In genomic region chr6:3744211-3744900, GRCh38 we compare ENCODE assay signal across 13 cellular contexts. TPM values are rescaled to one million over a fixed set of nuclear protein-coding genes. Genes with fewer than 3 reads are reported as not detected.
A peak's percentile ranks its signal among the peaks of the same experiment; 100 is the strongest.
DNase-seq lines count a peak whose midpoint lies in the region; ATAC-seq and TF ChIP-seq lines count a peak whose summit lies in the region.
"Had no signal": no experiment of that assay in that cellular context is flagged by ENCODE, and none has a peak within 500 bp of the region (broad histone marks: within the 10 kb centered on the region; RNA-seq: fewer than 3 reads in every experiment).

No MANE protein-coding gene starts in this region.

- no peak overlapping the region for H2BK120ac ChIP-seq in mesenchymal stem cell (ENCODE audit: low read depth, low read length)

- H3K27ac ChIP-seq in dorsolateral prefrontal cortex (peak overlapping the region in 36 of 59 donors; percentile 13 to 82 (median 70)), mesenchymal stem cell (ENCODE audit: low read length, poor library complexity, severe bottlenecking) (no peak overlapping the region), upper lobe of left lung (peak overlapping the region; percentile 9 to 96 (median 68))

- H3K4me1 ChIP-seq in mesenchymal stem cell (ENCODE audit: control insufficient read depth, insufficient read depth, low read depth, low read length) (peaks cover 58% of the 10 kb centered on the region), upper lobe of left lung (peaks cover 62 to 92% (median 80%) of the 10 kb centered on the region in 4 donors)

- intact Hi-C loops in dorsolateral prefrontal cortex (cut with DNase I), result loop anchor here (2.0 to 10.0 kb wide), 4 partner anchors 142 to 410 kb away; no protein-coding TSS in a partner anchor

- peak overlapping the region; percentile 97 for H3K9ac ChIP-seq in mesenchymal stem cell (ENCODE audit: low read length)

- H3K9me3 ChIP-seq in mesenchymal stem cell (ENCODE audit: control insufficient read depth, low read length) (no peaks in the 10 kb centered on the region), upper lobe of left lung (no peaks in the 10 kb centered on the region)

- peak overlapping the region; percentile 39 for H3K27ac Mint-ChIP-seq in T-helper 2 cell treated with Interferon-gamma antibody and Interleukin-4, amounts not matched to agents 5 μg/mL and 100 μg/mL, for 36 hours
- no peak overlapping the region for H3K27ac Mint-ChIP-seq in immature natural killer cell
- H3K27ac Mint-ChIP-seq: activated naive CD4-positive, alpha-beta T cell treated with anti-CD3 and anti-CD28 coated beads, Interleukin-2, amount 50 U/mL, for 72 hours; dendritic cell treated with granulocyte-macrophage colony-stimulating factor and Interleukin-4, amounts not matched to agents 40 ng/mL and 50 ng/mL, for 4 days had no signal

- no peak for TF ChIP-seq EP300 in upper lobe of left lung (IDR thresholded peaks at IDR 0.05)

- no peak overlapping the region for H3K4me3 ChIP-seq in dorsolateral prefrontal cortex
- peak overlapping the region in 1 of 2 experiments; percentile 36 for H3K4me3 ChIP-seq in mesenchymal stem cell (ENCODE audit: insufficient read depth in 1 of 2, low read depth in 1 of 2, low read length in 2 of 2)
- no peak overlapping the region for H3K4me3 ChIP-seq in upper lobe of left lung

- H3K4ac ChIP-seq in mesenchymal stem cell (ENCODE audit: low read depth in 1 of 2, low read length in 2 of 2), result no peak overlapping the region

- H3K79me1 ChIP-seq in mesenchymal stem cell (replicated peaks; ENCODE audit: low read length, poor library complexity, severe bottlenecking), result peaks cover 5% of the 10 kb centered on the region

- no peak overlapping the region for H2BK5ac ChIP-seq in mesenchymal stem cell (ENCODE audit: low read depth, low read length, poor library complexity, severe bottlenecking)

- no peak overlapping the region for H3K4me2 ChIP-seq in mesenchymal stem cell (ENCODE audit: low read length, poor library complexity, severe bottlenecking)

- ATAC-seq in upper lobe of left lung (ENCODE audit: low FRiP score in 2 of 2), result no peak
- ATAC-seq: activated naive CD4-positive, alpha-beta T cell treated with anti-CD3 and anti-CD28 coated beads, Interleukin-2, amount 50 U/mL, for 72 hours had no signal

- H3K27me3 ChIP-seq in dorsolateral prefrontal cortex, result no peaks in the 10 kb centered on the region
- no peaks in the 10 kb centered on the region for H3K27me3 ChIP-seq in mesenchymal stem cell (ENCODE audit: control insufficient read depth in 1 of 2, insufficient read depth in 1 of 2, low read length in 2 of 2)
- no peaks in the 10 kb centered on the region for H3K27me3 ChIP-seq in upper lobe of left lung

- H2AK5ac ChIP-seq in mesenchymal stem cell (ENCODE audit: low read length, severe bottlenecking), result no peak overlapping the region

- TF ChIP-seq POLR2A in upper lobe of left lung (IDR thresholded peaks at IDR 0.05), result no peak

- H4K91ac ChIP-seq in mesenchymal stem cell (ENCODE audit: low read length), result no peak overlapping the region

- DNase-seq in T-helper 2 cell treated with Interferon-gamma antibody and Interleukin-4, amounts not matched to agents 5 μg/mL and 100 μg/mL, for 36 hours (ENCODE audit: low spot score), result no peak
- DNase-seq in T-helper 2 cell (no peak), dorsolateral prefrontal cortex (no peak), mesenchymal stem cell (peak; percentile 73), upper lobe of left lung (peak in 1 of 2 donors; percentile 24), putamen (ENCODE audit: low spot score) (no peak), immature natural killer cell (no peak)
- no peak for DNase-seq in effector CD4-positive, alpha-beta T cell
- DNase-seq: KG1, NCI-H1930, trophoblast cell had no signal

- H2AFZ ChIP-seq in mesenchymal stem cell (ENCODE audit: low read depth, low read length), result no peak overlapping the region

- 72% methylated on average over 18 of the region's 19 CpGs for WGBS in mesenchymal stem cell
- 79 to 80% methylated on average over 19 of the region's 19 CpGs for WGBS in upper lobe of left lung, 2 donors

- peak overlapping the region in 1 of 2 experiments; percentile 30 for H3K18ac ChIP-seq in mesenchymal stem cell (ENCODE audit: low read depth in 1 of 2, low read length in 2 of 2)

- peaks cover 23% of the 10 kb centered on the region for H3K27me3 Mint-ChIP-seq in T-helper 2 cell treated with Interferon-gamma antibody and Interleukin-4, amounts not matched to agents 5 μg/mL and 100 μg/mL, for 36 hours (ENCODE audit: low read depth)
- H3K27me3 Mint-ChIP-seq in immature natural killer cell (ENCODE audit: low read depth in 3 of 3), result peaks cover 4 to 13% (median 7%) of the 10 kb centered on the region in 3 donors

- H3K9me3 Mint-ChIP-seq in T-helper 2 cell treated with Interferon-gamma antibody and Interleukin-4, amounts not matched to agents 5 μg/mL and 100 μg/mL, for 36 hours, result no peaks in the 10 kb centered on the region
- H3K9me3 Mint-ChIP-seq in immature natural killer cell, result no peaks in the 10 kb centered on the region
- H3K9me3 Mint-ChIP-seq: activated naive CD4-positive, alpha-beta T cell treated with anti-CD3 and anti-CD28 coated beads, Interleukin-2, amount 50 U/mL, for 72 hours; dendritic cell treated with granulocyte-macrophage colony-stimulating factor and Interleukin-4, amounts not matched to agents 40 ng/mL and 50 ng/mL, for 4 days had no signal

- H2BK12ac ChIP-seq in mesenchymal stem cell (ENCODE audit: low read length in 2 of 2), result peak overlapping the region in 1 of 2 experiments; percentile 45

- no peak overlapping the region for H3K23ac ChIP-seq in mesenchymal stem cell (ENCODE audit: low read length in 2 of 2)

- no peak overlapping the region for H2BK15ac ChIP-seq in mesenchymal stem cell (ENCODE audit: low read depth, poor library complexity, severe bottlenecking)

- TF ChIP-seq CTCF in dorsolateral prefrontal cortex (IDR thresholded peaks at IDR 0.05 in 54 of 56, conservative IDR thresholded peaks at IDR 0.05 in 2 of 56; ENCODE audit: low read depth in 1 of 56, partially characterized antibody in 56 of 56) (no peak), upper lobe of left lung (IDR thresholded peaks at IDR 0.05) (no peak)

- no peak overlapping the region for H3K14ac ChIP-seq in mesenchymal stem cell (ENCODE audit: low read length in 2 of 2)

- no peak overlapping the region for H3K4me3 Mint-ChIP-seq in T-helper 2 cell treated with Interferon-gamma antibody and Interleukin-4, amounts not matched to agents 5 μg/mL and 100 μg/mL, for 36 hours
- H3K4me3 Mint-ChIP-seq in immature natural killer cell, result no peak overlapping the region
- H3K4me3 Mint-ChIP-seq: dendritic cell treated with granulocyte-macrophage colony-stimulating factor and Interleukin-4, amounts not matched to agents 40 ng/mL and 50 ng/mL, for 4 days had no signal

- H3K4me1 Mint-ChIP-seq in T-helper 2 cell treated with Interferon-gamma antibody and Interleukin-4, amounts not matched to agents 5 μg/mL and 100 μg/mL, for 36 hours (ENCODE audit: low read depth), result peaks cover 12% of the 10 kb centered on the region
- H3K4me1 Mint-ChIP-seq in immature natural killer cell, result peaks cover 10 to 14% of the 10 kb centered on the region in 2 donors

- H3K36me3 Mint-ChIP-seq in T-helper 2 cell treated with Interferon-gamma antibody and Interleukin-4, amounts not matched to agents 5 μg/mL and 100 μg/mL, for 36 hours (ENCODE audit: low read depth), result no peaks in the 10 kb centered on the region
- H3K36me3 Mint-ChIP-seq in immature natural killer cell, result no peaks in the 10 kb centered on the region
- H3K36me3 Mint-ChIP-seq: activated naive CD4-positive, alpha-beta T cell treated with anti-CD3 and anti-CD28 coated beads, Interleukin-2, amount 50 U/mL, for 72 hours had no signal

- no peak overlapping the region for H4K8ac ChIP-seq in mesenchymal stem cell (ENCODE audit: low read length)

- H3K36me3 ChIP-seq in mesenchymal stem cell (ENCODE audit: control insufficient read depth in 1 of 2, insufficient read depth in 2 of 2, low read depth in 1 of 2, low read length in 2 of 2), result peaks cover 21 to 44% of the 10 kb centered on the region in 2 experiments
- peaks cover 0 to 8% (median 2%) of the 10 kb centered on the region in 4 donors for H3K36me3 ChIP-seq in upper lobe of left lung

RNA-seq across cellular contexts. Expression of gene PXDC1, which starts 7.2 kb away (rescaled TPM):
- total RNA-seq in dorsolateral prefrontal cortex (10 to 100 TPM in 115 of 120 experiments, 1 to 10 TPM in 5; 8.4 to 47.3 (median 17.5) TPM), upper lobe of left lung (100 to 1,000 TPM in 3 of 6 donors, 10 to 100 TPM in 3; 51.6 to 118 (median 95.3) TPM)
- 40.5 TPM for polyA plus RNA-seq in mesenchymal stem cell (2013, experiment 1 of 2)
- polyA plus RNA-seq in mesenchymal stem cell (2013, experiment 2 of 2), result 41.6 TPM
- not detected for polyA plus RNA-seq in immature natural killer cell
